25 cellular contexts compared by ENCODE assay signal in genomic region chr1:85001742-85002141, GRCh38. TPM values are rescaled to one million over a fixed set of nuclear protein-coding genes. Genes with fewer than 3 reads are reported as not detected.
"Had no signal": no experiment of that assay in that cellular context is flagged by ENCODE, and none has a peak within 500 bp of the region (broad histone marks: within the 10 kb centered on the region; RNA-seq: fewer than 3 reads in every experiment).

No MANE protein-coding gene starts in this region.

- H3K9me3 ChIP-seq: lower lobe of right lung, thoracic aorta had no signal

- H3K4me3 ChIP-seq: hepatocyte, left ventricle myocardium inferior, lower lobe of right lung, right atrium auricular region, sigmoid colon, skin epidermis, stomach, thoracic aorta, transverse colon had no signal

- DNase-seq: effector CD4-positive, alpha-beta T cell; endodermal cell; erythroblast; foreskin keratinocyte; head of caudate nucleus; kidney; left cardiac atrium; left ventricle myocardium inferior; lower lobe of right lung; natural killer cell; posterior cingulate gyrus; sigmoid colon; stimulated activated CD4-positive, alpha-beta T cell treated with anti-CD3 and anti-CD28 coated beads, Interleukin-2, amount 100 ng/mL, for 24 hours; stimulated activated CD4-positive, alpha-beta T cell treated with anti-CD3 and anti-CD28 coated beads, Interleukin-4, amount 100 ng/mL, for 4 hours; stimulated activated naive CD4-positive, alpha-beta T cell; stomach; substantia nigra; transverse colon had no signal

- ATAC-seq: foreskin keratinocyte, left cardiac atrium, lower lobe of right lung, natural killer cell had no signal

- FAIRE-seq: endothelial cell of umbilical vein, kidney had no signal

- H3K36me3 ChIP-seq: left ventricle myocardium inferior, lower lobe of right lung, right atrium auricular region, sigmoid colon, stomach, thoracic aorta, transverse colon had no signal

RNA-seq across cellular contexts. Expression of gene MCOLN2, which starts 4.8 kb away (rescaled TPM):
- total RNA-seq: dermis microvascular lymphatic vessel endothelial cell, endothelial cell of umbilical vein, osteocyte had no signal
- polyA plus RNA-seq: endothelial cell of umbilical vein had no signal

RNA-seq across cellular contexts. Expression of gene MCOLN3, which starts 46.6 kb away (rescaled TPM):
- total RNA-seq: dermis microvascular lymphatic vessel endothelial cell, endothelial cell of umbilical vein, natural killer cell, osteocyte had no signal
